In genomic region chr5:44844744-44845143, GRCh38 we compare ENCODE assay signal across 9 cellular contexts.
"Had no signal": no experiment of that assay in that cellular context is flagged by ENCODE, and none has a peak within 500 bp of the region (broad histone marks: within the 10 kb centered on the region; RNA-seq: fewer than 3 reads in every experiment).

No MANE protein-coding gene starts in this region.

- H3K27ac ChIP-seq: GM23248, HL-60 had no signal

- H3K36me3 Mint-ChIP-seq: IgD-negative memory B cell had no signal

- DNase-seq: GM23248, GOT3, H9, HCEC 1CT, HFFc6, KBM-7 had no signal

- ATAC-seq: HepG2 had no signal

- H3K9me3 Mint-ChIP-seq: HFFc6 had no signal

- H2AFZ ChIP-seq: GM23248 had no signal

- H3K9ac ChIP-seq: GM23248 had no signal

- H3K27ac Mint-ChIP-seq: HFFc6, IgD-negative memory B cell had no signal

- H3K4me3 Mint-ChIP-seq: H9, HFFc6, IgD-negative memory B cell had no signal

- H3K4me3 ChIP-seq: GM23248 had no signal

- FAIRE-seq: HepG2 had no signal

- H3K4me1 Mint-ChIP-seq: H9, IgD-negative memory B cell had no signal
